8 cellular contexts compared by ENCODE assay signal in the genomic region with DNA sequence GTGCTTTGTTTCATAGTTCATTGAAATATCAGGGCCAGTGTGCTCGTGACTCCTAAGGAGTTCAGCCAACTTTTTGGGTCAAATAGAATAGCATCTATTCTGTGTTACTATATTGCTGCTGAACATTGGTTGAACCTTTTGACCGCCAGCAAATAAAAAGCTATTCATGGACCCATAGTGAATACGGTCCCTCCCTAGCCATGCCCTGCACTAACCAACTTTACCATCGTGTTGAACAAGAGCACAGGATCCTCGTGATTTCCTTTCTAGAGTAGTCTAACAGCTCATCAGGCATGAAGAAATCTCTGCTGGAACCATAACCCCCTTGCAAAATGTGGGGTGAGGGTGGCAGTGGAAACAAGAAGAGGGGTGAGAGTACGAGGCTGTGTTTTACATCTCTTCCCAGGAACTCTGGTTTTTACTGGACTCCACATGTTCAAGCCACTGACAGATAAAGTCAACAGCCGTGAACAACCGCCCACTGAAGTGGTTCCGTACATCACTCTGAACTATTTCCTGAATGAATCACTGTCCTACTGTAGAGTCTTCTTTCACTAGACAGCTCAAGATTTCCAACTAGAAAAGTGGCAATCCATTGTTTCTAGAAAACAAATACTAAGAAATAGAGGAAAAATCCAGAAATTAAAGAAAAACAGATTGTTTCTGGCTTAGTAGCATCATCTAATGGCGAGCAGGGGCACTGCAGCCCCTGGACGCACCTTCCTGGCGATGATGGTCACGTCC.
DNase-seq lines count a peak whose midpoint lies in the region; ATAC-seq and TF ChIP-seq lines count a peak whose summit lies in the region.

No MANE protein-coding gene starts in this region.

- H3K4me1 ChIP-seq in vagina = no peaks in the 10 kb centered on the region

- POLR2A ChIA-PET in activated CD4-positive, alpha-beta T cell treated with anti-CD3 and anti-CD28 coated beads for 36 hours (lab: Charles Lee) = interaction anchor here (0.6 to 1.4 kb wide), 5 partner anchors 103 to 944 kb away, joined by 3 to 5 read pairs (median 4); no protein-coding TSS in a partner anchor

- H3K36me3 Mint-ChIP-seq in activated CD4-positive, alpha-beta T cell treated with anti-CD3 and anti-CD28 coated beads for 36 hours (ENCODE audit: low read depth) = no peaks in the 10 kb centered on the region
- peaks cover 4% of the 10 kb centered on the region for H3K36me3 Mint-ChIP-seq in nephron (ENCODE audit: low read depth)

- peaks cover 12% of the 10 kb centered on the region for H3K27me3 Mint-ChIP-seq in activated CD4-positive, alpha-beta T cell treated with anti-CD3 and anti-CD28 coated beads for 36 hours
- H3K27me3 Mint-ChIP-seq in nephron (ENCODE audit: low read depth) = peaks cover 12% of the 10 kb centered on the region

- no peak overlapping the region for H3K4me3 Mint-ChIP-seq in activated CD4-positive, alpha-beta T cell treated with anti-CD3 and anti-CD28 coated beads for 36 hours
- H3K4me3 Mint-ChIP-seq in nephron = no peak overlapping the region

- intact Hi-C loops in activated CD4-positive, alpha-beta T cell treated with anti-CD3 and anti-CD28 coated beads for 36 hours (cut with DNase I, micrococcal nuclease) = loop anchor here (1.0 to 10.0 kb wide), 15 partner anchors 19 to 500 kb away; a partner anchor contains a TSS
- intact Hi-C loops in vagina (cut with DNase I) = loop anchor here (5.0 kb wide), 1 partner anchor 135 kb away; no protein-coding TSS in a partner anchor

- no peaks in the 10 kb centered on the region for H3K9me3 ChIP-seq in vagina

- H3K27ac ChIP-seq in vagina = no peak overlapping the region

- no peaks in the 10 kb centered on the region for H3K36me3 ChIP-seq in vagina

- ATAC-seq in activated CD4-positive, alpha-beta T cell treated with anti-CD3 and anti-CD28 coated beads for 36 hours = peak; percentile 93

- H3K4me3 ChIP-seq in vagina = no peak overlapping the region

- TF ChIP-seq POLR2A in vagina (IDR thresholded peaks at IDR 0.05) = no peak

- DNase-seq in activated CD4-positive, alpha-beta T cell treated with anti-CD3 and anti-CD28 coated beads for 36 hours = peak; percentile 77
- no peak for DNase-seq in activated CD4-positive, alpha-beta T cell treated with anti-CD3 and anti-CD28 coated beads, Interleukin-2, amount 50 U/mL, for 1 hour
- DNase-seq in RPMI7951 (ENCODE audit: low read depth) (peak; percentile 61), dermis blood vessel endothelial cell (peak; percentile 59), vagina (ENCODE audit: extremely low spot score in 2 of 2) (no peak), NCI-H526 treated with DMSO at 0.1 percent for 48 hours (lab: John Stamatoyannopoulos, UW) (no peak)
- no peak for DNase-seq in effector CD8-positive, alpha-beta T cell (lab: John Stamatoyannopoulos, UW)

- TF ChIP-seq CTCF in nephron (IDR thresholded peaks at IDR 0.05; ENCODE audit: unreplicated experiment in 3 of 3) = peak; percentile 88 to 95 (median 93)
- TF ChIP-seq CTCF in vagina (IDR thresholded peaks at IDR 0.05) = peak in 2 of 3 experiments; percentile 70

- CTCF ChIA-PET in activated CD4-positive, alpha-beta T cell treated with anti-CD3 and anti-CD28 coated beads for 36 hours (lab: Charles Lee) = interaction anchor here (0.7 to 1.6 kb wide), 12 partner anchors 19 to 347 kb away, joined by 3 to 6 read pairs (median 4); no protein-coding TSS in a partner anchor

- H3K27me3 ChIP-seq in vagina = no peaks in the 10 kb centered on the region

- peaks cover 3% of the 10 kb centered on the region for H3K9me3 Mint-ChIP-seq in activated CD4-positive, alpha-beta T cell treated with anti-CD3 and anti-CD28 coated beads for 36 hours (ENCODE audit: low read depth)
- H3K9me3 Mint-ChIP-seq in nephron = peaks cover 17% of the 10 kb centered on the region

- H3K27ac Mint-ChIP-seq in activated CD4-positive, alpha-beta T cell treated with anti-CD3 and anti-CD28 coated beads for 36 hours = no peak overlapping the region
- H3K27ac Mint-ChIP-seq in nephron = peak overlapping the region in 1 of 3 experiments; percentile 25

- peaks cover 24% of the 10 kb centered on the region for H3K4me1 Mint-ChIP-seq in activated CD4-positive, alpha-beta T cell treated with anti-CD3 and anti-CD28 coated beads for 36 hours
- peaks cover 11% of the 10 kb centered on the region for H3K4me1 Mint-ChIP-seq in nephron

Comparison
In these comparisons a context has a peak if more than half of its experiments do, and no peak if none do; other contexts are left out.
1. DNase-seq: peak in activated CD4-positive, alpha-beta T cell treated with anti-CD3 and anti-CD28 coated beads for 36 hours (single experiment), RPMI7951 (single experiment) and dermis blood vessel endothelial cell (single experiment); none in activated CD4-positive, alpha-beta T cell treated with anti-CD3 and anti-CD28 coated beads, Interleukin-2, amount 50 U/mL, for 1 hour (single experiment), vagina (0 of 2), NCI-H526 treated with DMSO at 0.1 percent for 48 hours (single experiment) and effector CD8-positive, alpha-beta T cell (single experiment).